In the genomic region with DNA sequence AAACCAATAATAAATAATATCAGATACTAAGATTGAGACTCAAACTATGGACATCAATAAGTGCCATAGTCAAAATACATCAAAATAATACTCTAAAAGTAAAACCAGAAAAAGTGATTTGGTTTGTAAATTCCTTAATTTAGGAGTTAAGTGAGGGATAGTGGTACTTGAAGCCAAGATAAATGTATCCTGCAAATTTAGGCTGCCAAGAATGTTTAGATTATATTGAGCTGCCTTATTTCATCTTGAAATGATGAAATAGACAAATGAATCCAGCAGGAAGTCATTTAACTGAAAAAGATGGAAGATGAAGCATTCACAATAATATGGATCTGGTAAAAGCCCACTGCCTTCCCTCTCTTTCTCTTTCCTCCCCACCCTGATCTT, we compare ENCODE assay signal across 11 cellular contexts.
A peak's percentile ranks its signal among the peaks of the same experiment; 100 is the strongest.
DNase-seq lines count a peak whose midpoint lies in the region; ATAC-seq, FAIRE-seq and TF ChIP-seq lines count a peak whose summit lies in the region.
"Had no signal": no experiment of that assay in that cellular context is flagged by ENCODE, and none has a peak within 500 bp of the region (broad histone marks: within the 10 kb centered on the region; RNA-seq: fewer than 3 reads in every experiment).

No MANE protein-coding gene starts in this region.

- ATAC-seq in activated T-cell treated with anti-CD3 and anti-CD28 coated beads, Interleukin-2, amount 50 U/mL, for 72 hours (replicated peaks in 1 of 2): no peak
- no peak for ATAC-seq in activated B cell treated with CpG ODN at 0.5 μM for 24 hours (ENCODE audit: low read depth)
- no peak for ATAC-seq in HG03571 (IDR thresholded peaks at IDR 0.05; ENCODE audit: unreplicated experiment)

- H3K27ac ChIP-seq in kidney (ENCODE audit: low read depth in 2 of 2, low read length in 2 of 2) (peak overlapping the region in 1 of 2 donors; percentile 13), testis (peak overlapping the region; percentile 8 to 34)
- H3K27ac ChIP-seq: WERI-Rb-1 had no signal

- no peaks in the 10 kb centered on the region for H3K9me3 Mint-ChIP-seq in activated T-cell treated with anti-CD3 and anti-CD28 coated beads, Interleukin-2, amount 50 U/mL, for 72 hours
- no peaks in the 10 kb centered on the region for H3K9me3 Mint-ChIP-seq in activated B cell treated with CpG ODN at 0.5 μM for 24 hours

- no peak for DNase-seq in activated T-cell treated with anti-CD3 and anti-CD28 coated beads, Interleukin-2, amount 50 U/mL, for 72 hours
- no peak for DNase-seq in activated T-cell treated with anti-CD3 and anti-CD28 coated beads, Interleukin-2, amount 50 U/mL, for 1 hour
- DNase-seq in activated B cell treated with CpG ODN at 0.5 μM for 24 hours (no peak), kidney (no peak), testis (no peak), foreskin melanocyte (no peak), NCI-H187 (lab: John Stamatoyannopoulos, UW) (no peak)
- DNase-seq: anterior cingulate cortex, mucosa of descending colon, WERI-Rb-1 had no signal

- H3K4me3 Mint-ChIP-seq in activated T-cell treated with anti-CD3 and anti-CD28 coated beads, Interleukin-2, amount 50 U/mL, for 72 hours: peak overlapping the region; percentile 57 to 64
- peak overlapping the region; percentile 48 for H3K4me3 Mint-ChIP-seq in activated B cell treated with CpG ODN at 0.5 μM for 24 hours

- H3K4me1 ChIP-seq in kidney (ENCODE audit: control insufficient read depth in 1 of 2, insufficient read depth in 1 of 2, low read depth in 1 of 2, low read length in 2 of 2): peaks cover 35 to 51% of the 10 kb centered on the region in 2 donors
- peaks cover 19% of the 10 kb centered on the region for H3K4me1 ChIP-seq in testis

- H3K36me3 ChIP-seq in kidney (ENCODE audit: control insufficient read depth in 1 of 2, insufficient read depth in 2 of 2, low read length in 2 of 2) (no peaks in the 10 kb centered on the region), testis (ENCODE audit: low read depth, missing control alignments) (no peaks in the 10 kb centered on the region)

- H3K4me3 ChIP-seq in kidney (ENCODE audit: low read length in 2 of 2) (no peak overlapping the region), testis (no peak overlapping the region)
- H3K4me3 ChIP-seq: mucosa of descending colon had no signal

- peaks cover 59% of the 10 kb centered on the region for H3K4me1 Mint-ChIP-seq in activated T-cell treated with anti-CD3 and anti-CD28 coated beads, Interleukin-2, amount 50 U/mL, for 72 hours (ENCODE audit: low read depth)
- H3K4me1 Mint-ChIP-seq in activated B cell treated with CpG ODN at 0.5 μM for 24 hours: peaks cover 82% of the 10 kb centered on the region

- POLR2A ChIA-PET in activated B cell treated with CpG ODN at 0.5 μM for 24 hours (lab: Charles Lee): interaction anchor here (0.8 to 1.4 kb wide), 3 partner anchors 11 to 73 kb away, joined by 3 to 4 read pairs (median 3); no protein-coding TSS in a partner anchor

- H3K27ac Mint-ChIP-seq in activated T-cell treated with anti-CD3 and anti-CD28 coated beads, Interleukin-2, amount 50 U/mL, for 72 hours: peak overlapping the region; percentile 90
- peak overlapping the region; percentile 87 for H3K27ac Mint-ChIP-seq in activated B cell treated with CpG ODN at 0.5 μM for 24 hours

- intact Hi-C loops in activated B cell treated with CpG ODN at 0.5 μM for 24 hours (cut with micrococcal nuclease): loop anchor here (2.0 to 10.0 kb wide), 4 partner anchors 14 to 483 kb away; partner anchors contain the start of gene LCP1
- intact Hi-C loops in kidney (cut with DNase I): no loop called here
- intact Hi-C loops in testis (cut with DNase I; ENCODE audit: low total_unique reads): no loop called here

- H3K27me3 ChIP-seq in testis: no peaks in the 10 kb centered on the region

- CTCF ChIA-PET in activated B cell treated with CpG ODN at 0.5 μM for 24 hours (lab: Charles Lee): interaction anchor here (2.6 kb wide), 1 partner anchor 114 kb away, joined by 16 read pairs; no protein-coding TSS in a partner anchor

- TF ChIP-seq CTCF in activated B cell treated with CpG ODN at 0.5 μM for 24 hours (IDR thresholded peaks at IDR 0.05) (no peak), kidney (IDR thresholded peaks at IDR 0.05; ENCODE audit: borderline replicate concordance, extremely low read depth, insufficient read depth) (no peak), testis (IDR thresholded peaks at IDR 0.05) (no peak)

- H3K9ac ChIP-seq in kidney (ENCODE audit: low read length in 2 of 2): no peak overlapping the region

- no peaks in the 10 kb centered on the region for H3K36me3 Mint-ChIP-seq in activated T-cell treated with anti-CD3 and anti-CD28 coated beads, Interleukin-2, amount 50 U/mL, for 72 hours (ENCODE audit: insufficient read depth in 2 of 2)
- H3K36me3 Mint-ChIP-seq in activated B cell treated with CpG ODN at 0.5 μM for 24 hours (ENCODE audit: low read depth): peaks cover 24% of the 10 kb centered on the region

- no peaks in the 10 kb centered on the region for H3K27me3 Mint-ChIP-seq in activated T-cell treated with anti-CD3 and anti-CD28 coated beads, Interleukin-2, amount 50 U/mL, for 72 hours (ENCODE audit: low read depth)
- no peaks in the 10 kb centered on the region for H3K27me3 Mint-ChIP-seq in activated B cell treated with CpG ODN at 0.5 μM for 24 hours

- FAIRE-seq in kidney (lab: Jason Lieb, UNC): peak; percentile 52

- no peak for TF ChIP-seq POLR2A in testis (IDR thresholded peaks at IDR 0.05)

- H3K9me3 ChIP-seq in kidney (ENCODE audit: control insufficient read depth in 1 of 2, low read length in 2 of 2) (no peaks in the 10 kb centered on the region), testis (no peaks in the 10 kb centered on the region)
- H3K9me3 ChIP-seq: mucosa of descending colon had no signal
